ENCODE assay signal across 26 cellular contexts in genomic region chr18:55152801-55153200, GRCh38.
DNase-seq lines count a peak whose midpoint lies in the region; ATAC-seq and TF ChIP-seq lines count a peak whose summit lies in the region.
"Had no signal": no experiment of that assay in that cellular context is flagged by ENCODE, and none has a peak within 500 bp of the region (broad histone marks: within the 10 kb centered on the region; RNA-seq: fewer than 3 reads in every experiment).

No MANE protein-coding gene starts in this region.

- DNase-seq in HFFc6 (peak; percentile 21), RWPE1 (ENCODE audit: low spot score) (peak; percentile 1), choroid plexus epithelial cell (ENCODE audit: low read depth) (peak; percentile 72), non-pigmented ciliary epithelial cell (ENCODE audit: low read depth) (peak; percentile 45), globus pallidus (ENCODE audit: low spot score) (no peak), tibial artery (no peak), Karpas-422 (no peak)
- DNase-seq: activated CD4-positive, alpha-beta T cell treated with anti-CD3 and anti-CD28 coated beads, Interleukin-2, amount 50 U/mL, for 1 hour; activated naive CD8-positive, alpha-beta T cell treated with anti-CD3 and anti-CD28 coated beads, Interleukin-2, amount 10 ng/mL, durations not matched to agents 7 days and 5 days; caudate nucleus; CD4-positive, alpha-beta memory T cell; DMS153; dorsolateral prefrontal cortex; heart left ventricle; left ventricle myocardium superior; mucosa of descending colon; NCI-H1694 treated with DMSO at 0.1 percent for 48 hours; stimulated activated CD4-positive, alpha-beta T cell treated with anti-CD3 and anti-CD28 coated beads, Interleukin-2, amount 100 ng/mL, for 24 hours; stimulated activated naive CD4-positive, alpha-beta T cell; thyroid gland; WERI-Rb-1 had no signal

- H3K4me3 ChIP-seq in choroid plexus epithelial cell (ENCODE audit: low read depth, low read length) (no peak overlapping the region), tibial artery (no peak overlapping the region), Karpas-422 (ENCODE audit: low read length) (no peak overlapping the region)
- H3K4me3 ChIP-seq: dorsolateral prefrontal cortex, GM12878, heart left ventricle, mucosa of descending colon, prostate gland, thyroid gland had no signal

- H3K4me2 ChIP-seq in Karpas-422 (ENCODE audit: low read depth, low read length, poor library complexity, severe bottlenecking): no peak overlapping the region

- no peaks in the 10 kb centered on the region for H3K9me2 ChIP-seq in Karpas-422 (replicated peaks; ENCODE audit: insufficient read depth, low read length)

- POLR2A ChIA-PET in RWPE1 (lab: Yijun Ruan, JAX; ENCODE audit: low non-redundant PET): no interaction called here

- no peak overlapping the region for H3K4me3 Mint-ChIP-seq in HFFc6
- H3K4me3 Mint-ChIP-seq: activated naive CD8-positive, alpha-beta T cell treated with anti-CD3 and anti-CD28 coated beads, Interleukin-2, amount 10 ng/mL, durations not matched to agents 7 days and 5 days; activated T-helper 17 cell treated with anti-CD3 and anti-CD28 coated beads, Interleukin-2, amount 50 U/mL, for 72 hours; CD4-positive, alpha-beta memory T cell had no signal

- no peaks in the 10 kb centered on the region for H3K27me3 ChIP-seq in tibial artery
- no peaks in the 10 kb centered on the region for H3K27me3 ChIP-seq in Karpas-422 (ENCODE audit: low read length)
- H3K27me3 ChIP-seq: heart left ventricle, thyroid gland had no signal

- H3K9me3 ChIP-seq in tibial artery: no peaks in the 10 kb centered on the region
- H3K9me3 ChIP-seq in Karpas-422 (ENCODE audit: low read length): no peaks in the 10 kb centered on the region
- H3K9me3 ChIP-seq: heart left ventricle, mucosa of descending colon, prostate gland, thyroid gland had no signal

- H3K27ac ChIP-seq in RWPE1 (no peak overlapping the region), tibial artery (no peak overlapping the region), Karpas-422 (ENCODE audit: low read length) (no peak overlapping the region)
- H3K27ac ChIP-seq: dorsolateral prefrontal cortex, heart left ventricle, prostate gland, thyroid gland, WERI-Rb-1 had no signal

- H2AFZ ChIP-seq in Karpas-422 (ENCODE audit: low read length): no peak overlapping the region

- H3K4me1 ChIP-seq in tibial artery (no peaks in the 10 kb centered on the region), Karpas-422 (ENCODE audit: low read length) (no peaks in the 10 kb centered on the region)
- H3K4me1 ChIP-seq: prostate gland, thyroid gland had no signal

- no peaks in the 10 kb centered on the region for H3K79me2 ChIP-seq in Karpas-422 (ENCODE audit: low read length)

- H4K20me1 ChIP-seq in Karpas-422 (ENCODE audit: insufficient read depth, low read depth, low read length): no peaks in the 10 kb centered on the region

- H3K9me3 Mint-ChIP-seq in HFFc6: no peaks in the 10 kb centered on the region
- H3K9me3 Mint-ChIP-seq: activated naive CD8-positive, alpha-beta T cell treated with anti-CD3 and anti-CD28 coated beads, Interleukin-2, amount 10 ng/mL, durations not matched to agents 7 days and 5 days; activated T-helper 17 cell treated with anti-CD3 and anti-CD28 coated beads, Interleukin-2, amount 50 U/mL, for 72 hours had no signal

- no peak for TF ChIP-seq CTCF in HFFc6 (IDR thresholded peaks at IDR 0.05)
- TF ChIP-seq CTCF in RWPE1 (conservative IDR thresholded peaks at IDR 0.05; ENCODE audit: low read depth): no peak
- TF ChIP-seq CTCF in choroid plexus epithelial cell (conservative IDR thresholded peaks at IDR 0.05; ENCODE audit: low read depth, low read length): no peak
- TF ChIP-seq CTCF in tibial artery (IDR thresholded peaks at IDR 0.05): no peak

- no peaks in the 10 kb centered on the region for H3K36me3 Mint-ChIP-seq in HFFc6 (ENCODE audit: low read depth)
- H3K36me3 Mint-ChIP-seq: activated naive CD8-positive, alpha-beta T cell treated with anti-CD3 and anti-CD28 coated beads, Interleukin-2, amount 10 ng/mL, durations not matched to agents 7 days and 5 days; CD4-positive, alpha-beta memory T cell had no signal

- intact Hi-C loops in tibial artery (cut with DNase I; ENCODE audit: low total_unique reads): no loop called here

- ATAC-seq in HG02870 (IDR thresholded peaks at IDR 0.05; ENCODE audit: unreplicated experiment): no peak
- ATAC-seq: activated T-helper 17 cell treated with anti-CD3 and anti-CD28 coated beads, Interleukin-2, amount 50 U/mL, for 72 hours; esophagus mucosa; GM12878; heart left ventricle; left ventricle myocardium superior; mucosa of descending colon had no signal

- no peaks in the 10 kb centered on the region for H3K36me3 ChIP-seq in tibial artery
- H3K36me3 ChIP-seq in Karpas-422 (ENCODE audit: insufficient read depth, low read length): no peaks in the 10 kb centered on the region
- H3K36me3 ChIP-seq: heart left ventricle, prostate gland, thyroid gland, WERI-Rb-1 had no signal

- CTCF ChIA-PET in RWPE1 (lab: Yijun Ruan, JAX): no interaction called here

- H3K4me1 Mint-ChIP-seq in HFFc6 (ENCODE audit: low read depth): peaks cover 15% of the 10 kb centered on the region
- H3K4me1 Mint-ChIP-seq: activated naive CD8-positive, alpha-beta T cell treated with anti-CD3 and anti-CD28 coated beads, Interleukin-2, amount 10 ng/mL, durations not matched to agents 7 days and 5 days; activated T-helper 17 cell treated with anti-CD3 and anti-CD28 coated beads, Interleukin-2, amount 50 U/mL, for 72 hours; CD4-positive, alpha-beta memory T cell had no signal

- no peak overlapping the region for H3K27ac Mint-ChIP-seq in HFFc6
- H3K27ac Mint-ChIP-seq: activated naive CD8-positive, alpha-beta T cell treated with anti-CD3 and anti-CD28 coated beads, Interleukin-2, amount 10 ng/mL, durations not matched to agents 7 days and 5 days; activated T-helper 17 cell treated with anti-CD3 and anti-CD28 coated beads, Interleukin-2, amount 50 U/mL, for 72 hours; CD4-positive, alpha-beta memory T cell had no signal

- no peak overlapping the region for H3K9ac ChIP-seq in Karpas-422 (ENCODE audit: low read length)

- H3K27me3 Mint-ChIP-seq in HFFc6 (ENCODE audit: insufficient read depth): peaks cover 15% of the 10 kb centered on the region
- H3K27me3 Mint-ChIP-seq: activated naive CD8-positive, alpha-beta T cell treated with anti-CD3 and anti-CD28 coated beads, Interleukin-2, amount 10 ng/mL, durations not matched to agents 7 days and 5 days had no signal

Comparison
In these comparisons a context has a peak if more than half of its experiments do, and no peak if none do; other contexts are left out.
1. DNase-seq: peak in HFFc6 (single experiment), RWPE1 (single experiment), choroid plexus epithelial cell (single experiment) and non-pigmented ciliary epithelial cell (single experiment); none in globus pallidus (single experiment), tibial artery (0 of 2) and Karpas-422 (single experiment).